ENCODE assay signal across 7 cellular contexts in the genomic region with DNA sequence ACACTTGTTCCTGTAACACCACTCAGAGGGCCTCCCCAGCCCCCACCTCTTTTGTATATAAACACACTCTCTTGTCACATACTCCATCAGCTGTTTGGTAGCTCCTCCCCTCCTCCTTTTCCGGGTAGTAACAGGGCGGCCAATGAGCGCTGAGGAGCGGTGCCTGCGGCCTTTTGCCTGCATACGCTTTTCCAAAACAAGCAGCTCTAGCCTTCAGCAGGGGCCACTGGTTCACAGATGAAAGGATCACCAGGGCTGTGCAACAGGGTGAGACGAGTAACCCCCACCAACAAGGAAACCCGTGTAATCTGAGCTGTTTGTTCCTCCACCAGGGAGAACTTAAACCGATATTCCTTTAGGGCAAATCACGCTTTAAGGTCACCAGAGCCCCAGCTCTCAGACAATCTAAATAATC. TPM values are rescaled to one million over a fixed set of nuclear protein-coding genes. Genes with fewer than 3 reads are reported as not detected.
DNase-seq lines count a peak whose midpoint lies in the region; ATAC-seq and TF ChIP-seq lines count a peak whose summit lies in the region.

No MANE protein-coding gene starts in this region.

- peaks cover 18% of the 10 kb centered on the region for H3K36me3 Mint-ChIP-seq in WTC11

- peaks cover 25% of the 10 kb centered on the region for H3K4me1 Mint-ChIP-seq in WTC11

- H3K4me3 Mint-ChIP-seq in WTC11, result no peak overlapping the region

- CTCF ChIA-PET in WTC11 (lab: Charles Lee), result interaction anchor here (0.7 to 1.8 kb wide), 7 partner anchors 10 to 124 kb away, joined by 3 to 7 read pairs (median 4); no protein-coding TSS in a partner anchor

- no peak overlapping the region for H3K27ac Mint-ChIP-seq in WTC11

- ATAC-seq in GM18498 (IDR thresholded peaks at IDR 0.05; ENCODE audit: unreplicated experiment), result peak; percentile 55
- peak; percentile 63 for ATAC-seq in HG02885 (IDR thresholded peaks at IDR 0.05; ENCODE audit: poor library complexity, unreplicated experiment)
- peak; percentile 81 for ATAC-seq in WTC11

- POLR2A ChIA-PET in WTC11 (lab: Charles Lee), result interaction anchor here (0.6 to 2.2 kb wide), 9 partner anchors 10 to 516 kb away, joined by 3 to 11 read pairs (median 4); a partner anchor contains a TSS

- peak; percentile 75 for DNase-seq in NCI-H2081 treated with DMSO at 0.1 percent for 48 hours (lab: John Stamatoyannopoulos, UW)
- peak; percentile 89 for DNase-seq in WTC11 (ENCODE audit: low spot score)
- DNase-seq in central memory CD4-positive, alpha-beta T cell, result peak; percentile 82
- peak; percentile 98 for DNase-seq in iris pigment epithelial cell (ENCODE audit: low read depth)
- peak; percentile 48 to 62 for DNase-seq in stimulated activated CD4-positive, alpha-beta T cell treated with anti-CD3 and anti-CD28 coated beads, Interleukin-12 subunit alpha, Interleukin-12 subunit beta, amount 100 ng/mL, for 24 hours (ENCODE audit: low read depth in 2 of 2)

- no peak for TF ChIP-seq CTCF in WTC11 (IDR thresholded peaks at IDR 0.05)

- H3K9me3 Mint-ChIP-seq in WTC11, result peaks cover 10% of the 10 kb centered on the region

- no peaks in the 10 kb centered on the region; the same call in 1 of the 2 replicates for H3K27me3 Mint-ChIP-seq in WTC11 (ENCODE audit: low read depth)

TF ChIP-seq in WTC11, 78 proteins besides CTCF, POLR2A, EP300 and RAD21:
- TF ChIP-seq FOXK1 (CRISPR knock-in tag; IDR thresholded peaks at IDR 0.05) (peak; percentile 94), EMX1 (CRISPR knock-in tag; IDR thresholded peaks at IDR 0.05) (no peak), GABPB1 (CRISPR knock-in tag; IDR thresholded peaks at IDR 0.05) (peak; percentile 62)
- TF ChIP-seq, protein P1, sequence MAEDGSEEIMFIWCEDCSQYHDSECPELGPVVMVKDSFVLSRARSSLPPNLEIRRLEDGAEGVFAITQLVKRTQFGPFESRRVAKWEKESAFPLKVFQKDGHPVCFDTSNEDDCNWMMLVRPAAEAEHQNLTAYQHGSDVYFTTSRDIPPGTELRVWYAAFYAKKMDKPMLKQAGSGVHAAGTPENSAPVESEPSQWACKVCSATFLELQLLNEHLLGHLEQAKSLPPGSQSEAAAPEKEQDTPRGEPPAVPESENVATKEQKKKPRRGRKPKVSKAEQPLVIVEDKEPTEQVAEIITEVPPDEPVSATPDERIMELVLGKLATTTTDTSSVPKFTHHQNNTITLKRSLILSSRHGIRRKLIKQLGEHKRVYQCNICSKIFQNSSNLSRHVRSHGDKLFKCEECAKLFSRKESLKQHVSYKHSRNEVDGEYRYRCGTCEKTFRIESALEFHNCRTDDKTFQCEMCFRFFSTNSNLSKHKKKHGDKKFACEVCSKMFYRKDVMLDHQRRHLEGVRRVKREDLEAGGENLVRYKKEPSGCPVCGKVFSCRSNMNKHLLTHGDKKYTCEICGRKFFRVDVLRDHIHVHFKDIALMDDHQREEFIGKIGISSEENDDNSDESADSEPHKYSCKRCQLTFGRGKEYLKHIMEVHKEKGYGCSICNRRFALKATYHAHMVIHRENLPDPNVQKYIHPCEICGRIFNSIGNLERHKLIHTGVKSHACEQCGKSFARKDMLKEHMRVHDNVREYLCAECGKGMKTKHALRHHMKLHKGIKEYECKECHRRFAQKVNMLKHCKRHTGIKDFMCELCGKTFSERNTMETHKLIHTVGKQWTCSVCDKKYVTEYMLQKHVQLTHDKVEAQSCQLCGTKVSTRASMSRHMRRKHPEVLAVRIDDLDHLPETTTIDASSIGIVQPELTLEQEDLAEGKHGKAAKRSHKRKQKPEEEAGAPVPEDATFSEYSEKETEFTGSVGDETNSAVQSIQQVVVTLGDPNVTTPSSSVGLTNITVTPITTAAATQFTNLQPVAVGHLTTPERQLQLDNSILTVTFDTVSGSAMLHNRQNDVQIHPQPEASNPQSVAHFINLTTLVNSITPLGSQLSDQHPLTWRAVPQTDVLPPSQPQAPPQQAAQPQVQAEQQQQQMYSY (CRISPR knock-in tag; IDR thresholded peaks at IDR 0.05), result no peak
- TF ChIP-seq, protein P2, sequence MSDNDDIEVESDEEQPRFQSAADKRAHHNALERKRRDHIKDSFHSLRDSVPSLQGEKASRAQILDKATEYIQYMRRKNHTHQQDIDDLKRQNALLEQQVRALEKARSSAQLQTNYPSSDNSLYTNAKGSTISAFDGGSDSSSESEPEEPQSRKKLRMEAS (CRISPR knock-in tag; IDR thresholded peaks at IDR 0.05), result peak; percentile 36; the same call in 1 of the 2 replicates
- TF ChIP-seq, protein P3, sequence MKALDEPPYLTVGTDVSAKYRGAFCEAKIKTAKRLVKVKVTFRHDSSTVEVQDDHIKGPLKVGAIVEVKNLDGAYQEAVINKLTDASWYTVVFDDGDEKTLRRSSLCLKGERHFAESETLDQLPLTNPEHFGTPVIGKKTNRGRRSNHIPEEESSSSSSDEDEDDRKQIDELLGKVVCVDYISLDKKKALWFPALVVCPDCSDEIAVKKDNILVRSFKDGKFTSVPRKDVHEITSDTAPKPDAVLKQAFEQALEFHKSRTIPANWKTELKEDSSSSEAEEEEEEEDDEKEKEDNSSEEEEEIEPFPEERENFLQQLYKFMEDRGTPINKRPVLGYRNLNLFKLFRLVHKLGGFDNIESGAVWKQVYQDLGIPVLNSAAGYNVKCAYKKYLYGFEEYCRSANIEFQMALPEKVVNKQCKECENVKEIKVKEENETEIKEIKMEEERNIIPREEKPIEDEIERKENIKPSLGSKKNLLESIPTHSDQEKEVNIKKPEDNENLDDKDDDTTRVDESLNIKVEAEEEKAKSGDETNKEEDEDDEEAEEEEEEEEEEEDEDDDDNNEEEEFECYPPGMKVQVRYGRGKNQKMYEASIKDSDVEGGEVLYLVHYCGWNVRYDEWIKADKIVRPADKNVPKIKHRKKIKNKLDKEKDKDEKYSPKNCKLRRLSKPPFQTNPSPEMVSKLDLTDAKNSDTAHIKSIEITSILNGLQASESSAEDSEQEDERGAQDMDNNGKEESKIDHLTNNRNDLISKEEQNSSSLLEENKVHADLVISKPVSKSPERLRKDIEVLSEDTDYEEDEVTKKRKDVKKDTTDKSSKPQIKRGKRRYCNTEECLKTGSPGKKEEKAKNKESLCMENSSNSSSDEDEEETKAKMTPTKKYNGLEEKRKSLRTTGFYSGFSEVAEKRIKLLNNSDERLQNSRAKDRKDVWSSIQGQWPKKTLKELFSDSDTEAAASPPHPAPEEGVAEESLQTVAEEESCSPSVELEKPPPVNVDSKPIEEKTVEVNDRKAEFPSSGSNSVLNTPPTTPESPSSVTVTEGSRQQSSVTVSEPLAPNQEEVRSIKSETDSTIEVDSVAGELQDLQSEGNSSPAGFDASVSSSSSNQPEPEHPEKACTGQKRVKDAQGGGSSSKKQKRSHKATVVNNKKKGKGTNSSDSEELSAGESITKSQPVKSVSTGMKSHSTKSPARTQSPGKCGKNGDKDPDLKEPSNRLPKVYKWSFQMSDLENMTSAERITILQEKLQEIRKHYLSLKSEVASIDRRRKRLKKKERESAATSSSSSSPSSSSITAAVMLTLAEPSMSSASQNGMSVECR (CRISPR knock-in tag; IDR thresholded peaks at IDR 0.05; ENCODE audit: borderline replicate concordance), result peak; percentile 37; the same call in 1 of the 2 replicates

RNA-seq across cellular contexts. Expression of a gene that starts 3.9 kb away (rescaled TPM):
- total RNA-seq in WTC11 (2021), result 55.0 to 65.8 TPM (median 63.4 TPM) in 3 replicates

Comparison
In these comparisons a context has a peak if more than half of its experiments do, and no peak if none do; other contexts are left out.
1. Peak in every context shown above with its lines: DNase-seq and ATAC-seq.